In genomic region chr1:2298685-2299673, GRCh38 we compare ENCODE assay signal across 9 cellular contexts.
DNase-seq lines count a peak whose midpoint lies in the region; ATAC-seq and TF ChIP-seq lines count a peak whose summit lies in the region.
"Had no signal": no experiment of that assay in that cellular context is flagged by ENCODE, and none has a peak within 500 bp of the region (broad histone marks: within the 10 kb centered on the region; RNA-seq: fewer than 3 reads in every experiment).

No MANE protein-coding gene starts in this region.

- POLR2A ChIA-PET in activated B cell treated with CpG ODN at 0.5 μM for 24 hours (lab: Charles Lee), result interaction anchor here (0.7 to 6.5 kb wide), 7 partner anchors 8 to 104 kb away, joined by 4 to 100 read pairs (median 42); partner anchors contain the start of gene FAAP20

- H3K4me1 Mint-ChIP-seq in activated B cell treated with CpG ODN at 0.5 μM for 24 hours, result peaks cover 83% of the 10 kb centered on the region
- peaks cover 15% of the 10 kb centered on the region for H3K4me1 Mint-ChIP-seq in glutamatergic neuron (ENCODE audit: low read depth, unreplicated experiment)

- intact Hi-C loops in activated B cell treated with CpG ODN at 0.5 μM for 24 hours (cut with micrococcal nuclease) (no loop called here), sciatic nerve (cut with DNase I) (loop anchor here (10.0 kb wide), 1 partner anchor 64 kb away; no protein-coding TSS in a partner anchor)

- CTCF ChIA-PET in activated B cell treated with CpG ODN at 0.5 μM for 24 hours (lab: Charles Lee), result interaction anchor here (0.7 to 2.4 kb wide), 2 partner anchors 13 kb away, joined by 3 to 18 read pairs; no protein-coding TSS in a partner anchor

- ATAC-seq in activated B cell treated with CpG ODN at 0.5 μM for 24 hours (ENCODE audit: low read depth) (no peak), sciatic nerve (peak; percentile 51), GM21423 (IDR thresholded peaks at IDR 0.05; ENCODE audit: unreplicated experiment) (no peak), HG03196 (IDR thresholded peaks at IDR 0.05; ENCODE audit: unreplicated experiment) (no peak)

- DNase-seq in DMS79 treated with DMSO at 0.1 percent for 48 hours (lab: John Stamatoyannopoulos, UW), result peak; percentile 51
- no peak for DNase-seq in activated B cell treated with CpG ODN at 0.5 μM for 24 hours
- no peak for DNase-seq in glutamatergic neuron
- no peak for DNase-seq in sciatic nerve (ENCODE audit: low spot score)
- no peak for DNase-seq in kidney glomerular epithelial cell (lab: John Stamatoyannopoulos, UW)
- DNase-seq in KG1 (lab: John Stamatoyannopoulos, UW), result no peak
- DNase-seq: EL had no signal

- TF ChIP-seq CTCF in activated B cell treated with CpG ODN at 0.5 μM for 24 hours (IDR thresholded peaks at IDR 0.05) (no peak), glutamatergic neuron (IDR thresholded peaks at IDR 0.05; ENCODE audit: partially characterized antibody, unreplicated experiment) (no peak)

- H3K36me3 Mint-ChIP-seq in activated B cell treated with CpG ODN at 0.5 μM for 24 hours (ENCODE audit: low read depth) (peaks cover 15% of the 10 kb centered on the region), glutamatergic neuron (ENCODE audit: unreplicated experiment) (no peaks in the 10 kb centered on the region)

- H3K27me3 Mint-ChIP-seq in activated B cell treated with CpG ODN at 0.5 μM for 24 hours, result no peaks in the 10 kb centered on the region
- peaks cover 15% of the 10 kb centered on the region for H3K27me3 Mint-ChIP-seq in glutamatergic neuron (ENCODE audit: unreplicated experiment)

- H3K4me3 Mint-ChIP-seq in activated B cell treated with CpG ODN at 0.5 μM for 24 hours, result peak overlapping the region; percentile 19
- peak overlapping the region; percentile 52 for H3K4me3 Mint-ChIP-seq in glutamatergic neuron (ENCODE audit: unreplicated experiment)

- H3K27ac Mint-ChIP-seq in activated B cell treated with CpG ODN at 0.5 μM for 24 hours, result peak overlapping the region; percentile 61
- H3K27ac Mint-ChIP-seq in glutamatergic neuron (ENCODE audit: unreplicated experiment), result peak overlapping the region; percentile 81

- H3K9me3 Mint-ChIP-seq in activated B cell treated with CpG ODN at 0.5 μM for 24 hours (no peaks in the 10 kb centered on the region), glutamatergic neuron (ENCODE audit: unreplicated experiment) (peaks cover 22% of the 10 kb centered on the region)
